ENCODE assay signal across 23 cellular contexts in the genomic region with DNA sequence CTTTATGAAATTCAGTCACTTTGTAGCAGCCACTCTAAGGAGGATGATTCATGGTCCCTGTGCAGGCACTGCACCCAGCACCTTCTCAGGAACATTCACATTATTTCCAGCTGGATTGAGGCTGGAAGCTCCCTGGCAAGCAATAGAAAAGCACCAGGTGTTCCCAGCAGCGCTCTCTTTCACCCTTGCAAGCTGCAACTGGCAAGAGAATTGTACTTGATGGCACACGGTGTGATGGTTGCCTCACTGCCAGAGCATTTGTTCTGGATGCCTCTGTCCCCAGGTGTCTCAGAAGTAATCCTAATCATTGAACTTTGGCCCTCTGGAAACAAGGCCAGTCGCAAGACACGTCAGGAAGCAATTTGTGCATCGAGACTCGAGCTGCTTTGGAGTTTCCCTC. TPM values are rescaled to one million over a fixed set of nuclear protein-coding genes. Genes with fewer than 3 reads are reported as not detected.
DNase-seq lines count a peak whose midpoint lies in the region; ATAC-seq and TF ChIP-seq lines count a peak whose summit lies in the region.
"Had no signal": no experiment of that assay in that cellular context is flagged by ENCODE, and none has a peak within 500 bp of the region (broad histone marks: within the 10 kb centered on the region; RNA-seq: fewer than 3 reads in every experiment).

No MANE protein-coding gene starts in this region.

- TF ChIP-seq CTCF in Panc1 (IDR thresholded peaks at IDR 0.05) (no peak), foreskin keratinocyte (conservative IDR thresholded peaks at IDR 0.05) (no peak), smooth muscle cell (IDR thresholded peaks at IDR 0.05; ENCODE audit: borderline replicate concordance, insufficient read depth, poor library complexity, severe bottlenecking) (no peak)

- H3K4me3 ChIP-seq in Panc1 (ENCODE audit: low read depth in 2 of 2, low read length in 2 of 2) (no peak overlapping the region), smooth muscle cell (no peak overlapping the region)
- H3K4me3 ChIP-seq: esophagus muscularis mucosa, left lung, neural progenitor cell had no signal

- CTCF ChIA-PET in Panc1 (lab: Charles Lee), result no interaction called here

- in situ Hi-C loops in Panc1 (cut with HindIII; ENCODE audit: low pct_unique_long_range_greater_than_20kb, low sequenced_read_pairs), result no loop called here

- no TSS peak for BruUV-seq in Panc1 (replicated peaks; lab: Mats Ljungman, UMichigan)

- no peaks in the 10 kb centered on the region for H3K79me2 ChIP-seq in smooth muscle cell (ENCODE audit: low read depth)

- H3K9me3 ChIP-seq in Panc1 (ENCODE audit: control insufficient read depth, insufficient read depth, low read depth, low read length), result no peaks in the 10 kb centered on the region
- H3K9me3 ChIP-seq in smooth muscle cell (replicated peaks; ENCODE audit: low read depth), result no peaks in the 10 kb centered on the region

- H3K27me3 ChIP-seq in Panc1 (ENCODE audit: control insufficient read depth, insufficient read depth, low read length) (no peaks in the 10 kb centered on the region), foreskin keratinocyte (no peaks in the 10 kb centered on the region), smooth muscle cell (ENCODE audit: low read depth) (no peaks in the 10 kb centered on the region)
- H3K27me3 ChIP-seq: esophagus muscularis mucosa, left lung, neural progenitor cell had no signal

- no peak overlapping the region for H3K4me2 ChIP-seq in smooth muscle cell
- H3K4me2 ChIP-seq: neural progenitor cell had no signal

- intact Hi-C loops in Panc1 (cut with micrococcal nuclease; ENCODE audit: unreplicated experiment), result no loop called here

- no peaks in the 10 kb centered on the region for H3F3A ChIP-seq in smooth muscle cell (ENCODE audit: low read depth)

- peak; percentile 28 for DNase-seq in NCI-H146 treated with DMSO at 0.1 percent for 48 hours (lab: John Stamatoyannopoulos, UW; ENCODE audit: unreplicated experiment)
- no peak for DNase-seq in Panc1 (ENCODE audit: low read depth, low spot score)
- peak; percentile 57 to 81 for DNase-seq in foreskin keratinocyte
- DNase-seq in smooth muscle cell (lab: John Stamatoyannopoulos, UW; ENCODE audit: unreplicated experiment), result no peak
- DNase-seq in iPS-NIHi11 (ENCODE audit: low spot score), result no peak
- DNase-seq in NCI-H1436 (lab: John Stamatoyannopoulos, UW), result no peak
- DNase-seq in Ammon's horn (ENCODE audit: low spot score), result no peak
- DNase-seq: activated CD4-positive, alpha-beta memory T cell treated with anti-CD3 and anti-CD28 coated beads for 36 hours; activated CD4-positive, CD25-positive, alpha-beta regulatory T cell; activated naive CD4-positive, alpha-beta T cell; CD8-positive, alpha-beta T cell; central memory CD4-positive, alpha-beta T cell; DMS79 treated with DMSO at 0.1 percent for 48 hours; GOT3; Kasumi-1; left lung; NCI-H1048; NCI-H2227 treated with DMSO at 0.1 percent for 48 hours; NK-92 treated with Interleukin-12 subunit alpha and Interleukin-12 subunit beta, amount 100 ng/mL, for 24 hours; stimulated activated CD4-positive, alpha-beta T cell treated with anti-CD3 and anti-CD28 coated beads, Interleukin-4, amount 100 ng/mL, for 1 hour had no signal

- peak overlapping the region; percentile 2 for H2AFZ ChIP-seq in smooth muscle cell (ENCODE audit: low read depth)
- H2AFZ ChIP-seq: neural progenitor cell had no signal

- no peaks in the 10 kb centered on the region for H4K20me1 ChIP-seq in smooth muscle cell (ENCODE audit: low read depth)

- H3K9ac ChIP-seq in smooth muscle cell (ENCODE audit: low read depth), result no peak overlapping the region
- H3K9ac ChIP-seq: neural progenitor cell had no signal

- peak; percentile 26; the same call in 1 of the 2 replicates for ATAC-seq in Panc1
- peak; percentile 88 for ATAC-seq in foreskin keratinocyte
- ATAC-seq: CD8-positive, alpha-beta T cell; left lung; SK-N-SH treated with all-trans-retinoic acid at 6 μM for 48 hours had no signal

- WGBS in smooth muscle cell (ENCODE audit: low lambda C conversion rate), result 42% methylated on average over 6 of the region's 6 CpGs

- H3K36me3 ChIP-seq in Panc1 (ENCODE audit: control insufficient read depth, insufficient read depth, low read length), result no peaks in the 10 kb centered on the region
- no peaks in the 10 kb centered on the region for H3K36me3 ChIP-seq in smooth muscle cell (ENCODE audit: low read depth)
- H3K36me3 ChIP-seq: esophagus muscularis mucosa, left lung, neural progenitor cell had no signal

- H3K27ac ChIP-seq in Panc1 (ENCODE audit: low read length), result peak overlapping the region; percentile 7; the same call in 1 of the 2 replicates
- no peak overlapping the region for H3K27ac ChIP-seq in foreskin keratinocyte
- no peak overlapping the region for H3K27ac ChIP-seq in smooth muscle cell (ENCODE audit: low read depth)
- H3K27ac ChIP-seq: left lung, neural progenitor cell had no signal

- POLR2A ChIA-PET in Panc1 (lab: Charles Lee), result interaction anchor here (0.6 kb wide), 1 partner anchor 14 kb away, joined by 3 read pairs; no protein-coding TSS in a partner anchor

- 0 out of 2 replicates have a peak, but pooled peaks cover 7% of the 10 kb centered on the region for H3K4me1 ChIP-seq in Panc1 (ENCODE audit: control insufficient read depth, insufficient read depth, low read length)
- no peaks in the 10 kb centered on the region for H3K4me1 ChIP-seq in foreskin keratinocyte
- no peaks in the 10 kb centered on the region for H3K4me1 ChIP-seq in smooth muscle cell (ENCODE audit: low read depth)

RNA-seq across cellular contexts. Expression of a gene that starts 24.9 kb away (rescaled TPM):
- 59.9 TPM for total RNA-seq in Panc1 (2021; ENCODE audit: unreplicated experiment)
- polyA plus RNA-seq in Panc1 (2012; ENCODE audit: insufficient read length), result 9.2 TPM
- 40.4 and 45.2 TPM in 2 replicates for total RNA-seq in foreskin keratinocyte
- polyA plus RNA-seq in foreskin keratinocyte, result 2.8 and 3.3 TPM in 2 replicates
- total RNA-seq in smooth muscle cell, result 80.4 and 104 TPM in 2 replicates
- polyA plus RNA-seq in smooth muscle cell, result 62.7 and 76.0 TPM in 2 replicates

Comparison
In these comparisons a context has a peak if more than half of its experiments do, and no peak if none do; other contexts are left out.
1. DNase-seq: peak in NCI-H146 treated with DMSO at 0.1 percent for 48 hours (single experiment) and foreskin keratinocyte (2 of 2); none in Panc1 (single experiment), smooth muscle cell (single experiment), iPS-NIHi11 (single experiment), NCI-H1436 (single experiment) and Ammon's horn (single experiment).